Comparison of ENCODE assay signal across 20 cellular contexts in the genomic region with DNA sequence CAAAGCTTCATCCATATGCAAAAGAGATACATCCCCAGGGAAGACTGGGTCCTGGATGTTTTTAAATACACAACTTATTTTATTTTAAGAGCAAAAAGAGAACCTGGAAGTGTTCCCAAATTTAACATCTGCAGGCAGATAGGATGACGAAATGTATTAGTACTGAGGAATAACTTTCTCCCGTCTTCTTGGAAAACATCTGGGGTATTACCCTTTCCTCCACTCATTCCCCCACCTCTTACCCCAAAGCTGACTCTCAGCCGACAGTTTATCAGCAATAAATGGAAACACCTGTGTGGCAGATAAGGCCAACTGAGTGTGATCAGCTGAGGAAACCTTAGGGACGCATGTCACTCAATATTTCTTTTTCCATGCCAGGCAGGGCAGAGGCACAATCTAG.
A peak's percentile ranks its signal among the peaks of the same experiment; 100 is the strongest.
DNase-seq lines count a peak whose midpoint lies in the region; ATAC-seq and TF ChIP-seq lines count a peak whose summit lies in the region.
"Had no signal": no experiment of that assay in that cellular context is flagged by ENCODE, and none has a peak within 500 bp of the region (broad histone marks: within the 10 kb centered on the region; RNA-seq: fewer than 3 reads in every experiment).

No MANE protein-coding gene starts in this region.

- no peaks in the 10 kb centered on the region for H3K9me3 Mint-ChIP-seq in activated T-cell treated with anti-CD3 and anti-CD28 coated beads, Interleukin-2, amount 50 U/mL, for 4 hours
- H3K9me3 Mint-ChIP-seq: activated naive CD8-positive, alpha-beta T cell treated with anti-CD3 and anti-CD28 coated beads, Interleukin-2, amount 10 ng/mL, durations not matched to agents 7 days and 5 days; activated T-helper 17 cell treated with anti-CD3 and anti-CD28 coated beads, Interleukin-2, amount 50 U/mL, for 72 hours; CD4-positive, alpha-beta T cell; neural progenitor cell had no signal

- no peaks in the 10 kb centered on the region for H3K4me1 Mint-ChIP-seq in activated T-cell treated with anti-CD3 and anti-CD28 coated beads, Interleukin-2, amount 50 U/mL, for 4 hours (ENCODE audit: low read depth)
- H3K4me1 Mint-ChIP-seq: activated naive CD8-positive, alpha-beta T cell treated with anti-CD3 and anti-CD28 coated beads, Interleukin-2, amount 10 ng/mL, durations not matched to agents 7 days and 5 days; activated T-helper 17 cell treated with anti-CD3 and anti-CD28 coated beads, Interleukin-2, amount 50 U/mL, for 72 hours had no signal

- peak; percentile 34 to 43 for ATAC-seq in right cardiac atrium
- no peak for ATAC-seq in HG03139 (IDR thresholded peaks at IDR 0.05; ENCODE audit: unreplicated experiment)
- ATAC-seq in activated T-cell treated with anti-CD3 and anti-CD28 coated beads, Interleukin-2, amount 50 U/mL, for 4 hours, result no peak
- ATAC-seq: activated T-helper 17 cell treated with anti-CD3 and anti-CD28 coated beads, Interleukin-2, amount 50 U/mL, for 72 hours; body of pancreas had no signal

- intact Hi-C loops in esophagus squamous epithelium (cut with DNase I) (no loop called here), right cardiac atrium (cut with DNase I) (no loop called here), stomach (cut with DNase I; ENCODE audit: low total_unique reads) (no loop called here)

- H3K36me3 ChIP-seq in SK-N-MC (ENCODE audit: insufficient read depth, low read length) (no peaks in the 10 kb centered on the region), esophagus squamous epithelium (no peaks in the 10 kb centered on the region), stomach (no peaks in the 10 kb centered on the region), hepatocyte (replicated peaks; ENCODE audit: insufficient read depth, low read depth) (no peaks in the 10 kb centered on the region)
- H3K36me3 ChIP-seq: neural progenitor cell had no signal

- no peak overlapping the region for H3K4me3 ChIP-seq in SK-N-MC
- no peak overlapping the region for H3K4me3 ChIP-seq in esophagus squamous epithelium
- no peak overlapping the region for H3K4me3 ChIP-seq in right cardiac atrium (ENCODE audit: low read length)
- no peak overlapping the region for H3K4me3 ChIP-seq in stomach
- H3K4me3 ChIP-seq in hepatocyte, result no peak overlapping the region
- H3K4me3 ChIP-seq: body of pancreas, GM12878, neural progenitor cell had no signal

- no peak overlapping the region for H3K27ac ChIP-seq in SK-N-MC
- peak overlapping the region in 3 of 4 donors; percentile 61 to 82 (median 81) for H3K27ac ChIP-seq in esophagus squamous epithelium
- peak overlapping the region; percentile 78 for H3K27ac ChIP-seq in right cardiac atrium (ENCODE audit: low read length)
- peak overlapping the region in 4 of 5 donors; percentile 29 to 76 (median 41) for H3K27ac ChIP-seq in stomach
- no peak overlapping the region for H3K27ac ChIP-seq in hepatocyte
- H3K27ac ChIP-seq: body of pancreas, neural progenitor cell had no signal

- H3K9me3 ChIP-seq in SK-N-MC (ENCODE audit: low read depth, low read length), result no peaks in the 10 kb centered on the region
- no peaks in the 10 kb centered on the region for H3K9me3 ChIP-seq in esophagus squamous epithelium
- no peaks in the 10 kb centered on the region for H3K9me3 ChIP-seq in right cardiac atrium (ENCODE audit: control insufficient read depth, low read length)
- no peaks in the 10 kb centered on the region for H3K9me3 ChIP-seq in stomach
- no peaks in the 10 kb centered on the region for H3K9me3 ChIP-seq in hepatocyte (ENCODE audit: low read depth)
- H3K9me3 ChIP-seq: body of pancreas had no signal

- DNase-seq in SK-N-MC (ENCODE audit: low read depth, low spot score), result peak; percentile 62
- DNase-seq in esophagus squamous epithelium (lab: John Stamatoyannopoulos, UW), result no peak
- DNase-seq in right cardiac atrium, result no peak
- no peak for DNase-seq in stomach
- no peak for DNase-seq in midbrain (lab: John Stamatoyannopoulos, UW)
- DNase-seq in hepatocyte (ENCODE audit: low spot score), result no peak
- DNase-seq in activated T-cell treated with anti-CD3 and anti-CD28 coated beads, Interleukin-2, amount 50 U/mL, for 4 hours, result no peak
- DNase-seq: activated CD4-positive, alpha-beta T cell treated with anti-CD3 and anti-CD28 coated beads for 4 hours; activated naive CD8-positive, alpha-beta T cell treated with anti-CD3 and anti-CD28 coated beads, Interleukin-2, amount 10 ng/mL, durations not matched to agents 7 days and 5 days; CD4-positive, alpha-beta T cell; DMS53; KBM-7; NCI-H146; NCI-H748 treated with DMSO at 0.1 percent for 48 hours; stimulated activated CD4-positive, alpha-beta T cell treated with anti-CD3 and anti-CD28 coated beads, Interleukin-12 subunit alpha, Interleukin-12 subunit beta, amount 100 ng/mL, for 4 hours had no signal

- H3K27me3 ChIP-seq in esophagus squamous epithelium, result peaks cover 0 to 4% (median 0%) of the 10 kb centered on the region in 4 donors
- H3K27me3 ChIP-seq in right cardiac atrium (ENCODE audit: control insufficient read depth, insufficient read depth), result no peaks in the 10 kb centered on the region
- no peaks in the 10 kb centered on the region for H3K27me3 ChIP-seq in stomach
- H3K27me3 ChIP-seq in hepatocyte, result no peaks in the 10 kb centered on the region
- H3K27me3 ChIP-seq: body of pancreas, neural progenitor cell had no signal

- H3K4me3 Mint-ChIP-seq in activated T-cell treated with anti-CD3 and anti-CD28 coated beads, Interleukin-2, amount 50 U/mL, for 4 hours, result no peak overlapping the region
- H3K4me3 Mint-ChIP-seq: activated naive CD8-positive, alpha-beta T cell treated with anti-CD3 and anti-CD28 coated beads, Interleukin-2, amount 10 ng/mL, durations not matched to agents 7 days and 5 days; activated T-helper 17 cell treated with anti-CD3 and anti-CD28 coated beads, Interleukin-2, amount 50 U/mL, for 72 hours; CD4-positive, alpha-beta T cell; neural progenitor cell had no signal

- H3K36me3 Mint-ChIP-seq in activated T-cell treated with anti-CD3 and anti-CD28 coated beads, Interleukin-2, amount 50 U/mL, for 4 hours (ENCODE audit: insufficient read depth), result no peaks in the 10 kb centered on the region
- H3K36me3 Mint-ChIP-seq: activated naive CD8-positive, alpha-beta T cell treated with anti-CD3 and anti-CD28 coated beads, Interleukin-2, amount 10 ng/mL, durations not matched to agents 7 days and 5 days; neural progenitor cell had no signal

- TF ChIP-seq EP300 in stomach (IDR thresholded peaks at IDR 0.05), result no peak

- no peak overlapping the region for H3K4me2 ChIP-seq in hepatocyte
- H3K4me2 ChIP-seq: neural progenitor cell had no signal

- H2AFZ ChIP-seq in hepatocyte, result no peak overlapping the region

- no peak overlapping the region for H3K9ac ChIP-seq in SK-N-MC (ENCODE audit: insufficient read length)
- H3K9ac ChIP-seq: neural progenitor cell had no signal

- no peaks in the 10 kb centered on the region for H4K20me1 ChIP-seq in hepatocyte (ENCODE audit: insufficient read depth, poor library complexity, severe bottlenecking)

- TF ChIP-seq POLR2A in esophagus squamous epithelium (IDR thresholded peaks at IDR 0.05), result no peak
- no peak for TF ChIP-seq POLR2A in stomach (IDR thresholded peaks at IDR 0.05)

- TF ChIP-seq CTCF in esophagus squamous epithelium (IDR thresholded peaks at IDR 0.05) (no peak), stomach (IDR thresholded peaks at IDR 0.05) (no peak), hepatocyte (IDR thresholded peaks at IDR 0.05; ENCODE audit: poor library complexity) (no peak)

- no peaks in the 10 kb centered on the region for H3K9me2 ChIP-seq in hepatocyte (replicated peaks; ENCODE audit: insufficient read depth)

- WGBS in esophagus squamous epithelium, 2 donors, result 38 to 44% methylated on average over 4 of the region's 4 CpGs
- 22% methylated on average over 4 of the region's 4 CpGs for WGBS in right cardiac atrium
- 20 to 34% (median 24%) methylated on average over 4 of the region's 4 CpGs for WGBS in stomach, 5 donors
- 47% methylated on average over 4 of the region's 4 CpGs for WGBS in hepatocyte (ENCODE audit: low lambda C conversion rate, missing lambda C conversion rate)

- H3K79me2 ChIP-seq in hepatocyte, result no peaks in the 10 kb centered on the region

- H3K4me1 ChIP-seq in esophagus squamous epithelium (peaks cover 0 to 43% (median 14%) of the 10 kb centered on the region in 3 donors), right cardiac atrium (ENCODE audit: control insufficient read depth, insufficient read depth, low read length) (peaks cover 9% of the 10 kb centered on the region), stomach (peaks cover 0 to 56% (median 15%) of the 10 kb centered on the region in 4 donors), hepatocyte (ENCODE audit: insufficient read depth) (peaks cover 36% of the 10 kb centered on the region)
- H3K4me1 ChIP-seq: neural progenitor cell had no signal

- H3K27me3 Mint-ChIP-seq in activated T-cell treated with anti-CD3 and anti-CD28 coated beads, Interleukin-2, amount 50 U/mL, for 4 hours (ENCODE audit: low read depth), result peaks cover 13% of the 10 kb centered on the region

Comparison
In these comparisons a context has a peak if more than half of its experiments do, and no peak if none do; other contexts are left out.
1. H3K27ac ChIP-seq: peak in esophagus squamous epithelium (3 of 4), right cardiac atrium (single experiment) and stomach (4 of 5); none in SK-N-MC (single experiment) and hepatocyte (single experiment).
2. ATAC-seq: peak in right cardiac atrium (2 of 2); none in HG03139 (single experiment) and activated T-cell treated with anti-CD3 and anti-CD28 coated beads, Interleukin-2, amount 50 U/mL, for 4 hours (0 of 2).